In the genomic region with DNA sequence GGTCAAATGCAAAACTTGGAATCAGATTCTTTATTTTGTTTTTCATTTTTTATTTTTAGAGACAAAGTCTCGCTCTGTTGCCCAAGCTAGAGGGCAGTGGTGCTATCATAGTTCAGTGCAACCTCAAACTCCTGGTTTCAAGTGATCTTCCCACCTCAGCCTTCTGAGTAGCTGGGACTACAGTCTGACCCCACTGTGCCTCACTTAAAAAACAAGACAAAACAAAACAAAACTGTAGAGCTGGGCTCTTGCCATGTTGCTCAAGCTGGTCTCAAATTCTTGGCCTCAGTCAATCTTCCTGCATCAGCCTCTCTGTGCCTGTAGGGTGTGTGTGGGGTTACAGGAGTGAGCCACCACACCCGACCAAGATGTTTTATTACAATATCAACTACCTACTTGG, we compare ENCODE assay signal across 24 cellular contexts.
DNase-seq lines count a peak whose midpoint lies in the region; ATAC-seq and TF ChIP-seq lines count a peak whose summit lies in the region.
"Had no signal": no experiment of that assay in that cellular context is flagged by ENCODE, and none has a peak within 500 bp of the region (broad histone marks: within the 10 kb centered on the region; RNA-seq: fewer than 3 reads in every experiment).

No MANE protein-coding gene starts in this region.

- H3F3A ChIP-seq in GM23338 (replicated peaks; ENCODE audit: low read depth): no peaks in the 10 kb centered on the region

- H3K27ac ChIP-seq in breast epithelium: no peak overlapping the region
- no peak overlapping the region for H3K27ac ChIP-seq in aorta (ENCODE audit: low read depth in 1 of 2, low read length in 2 of 2)
- H3K27ac ChIP-seq in GM23338 (ENCODE audit: low read depth): no peak overlapping the region
- H3K27ac ChIP-seq: 22Rv1, esophagus squamous epithelium had no signal

- H3K4me1 ChIP-seq in breast epithelium: no peaks in the 10 kb centered on the region
- H3K4me1 ChIP-seq in mucosa of descending colon (ENCODE audit: low read depth): no peaks in the 10 kb centered on the region
- peaks cover 1 to 10% of the 10 kb centered on the region in 2 donors for H3K4me1 ChIP-seq in aorta (ENCODE audit: control insufficient read depth in 1 of 2, insufficient read depth in 2 of 2, low read length in 2 of 2)
- H3K4me1 ChIP-seq in GM23338 (ENCODE audit: insufficient read depth): no peaks in the 10 kb centered on the region
- H3K4me1 ChIP-seq: esophagus squamous epithelium had no signal

- H3K36me3 ChIP-seq in breast epithelium (no peaks in the 10 kb centered on the region), mucosa of descending colon (ENCODE audit: low read depth) (no peaks in the 10 kb centered on the region), aorta (ENCODE audit: control insufficient read depth in 1 of 2, insufficient read depth in 2 of 2, low read length in 1 of 2) (no peaks in the 10 kb centered on the region), GM23338 (ENCODE audit: insufficient read depth) (no peaks in the 10 kb centered on the region; the same call in 1 of the 2 replicates)
- H3K36me3 ChIP-seq: esophagus squamous epithelium had no signal

- CTCF ChIA-PET in MCF 10A (lab: Yijun Ruan, JAX): interaction anchor here (1.2 kb wide), 1 partner anchor 88 kb away, joined by 3 read pairs; no protein-coding TSS in a partner anchor

- H3K4me3 Mint-ChIP-seq in MCF 10A (ENCODE audit: unreplicated experiment) (no peak overlapping the region), GM23338 (no peak overlapping the region)
- H3K4me3 Mint-ChIP-seq: activated CD4-positive, alpha-beta T cell treated with anti-CD3 and anti-CD28 coated beads, Interleukin-2, amount 10 ng/mL, durations not matched to agents 7 days and 5 days; activated naive CD8-positive, alpha-beta T cell treated with anti-CD3 and anti-CD28 coated beads, Interleukin-2, amount 50 U/mL, for 24 hours; activated T-cell treated with anti-CD3 and anti-CD28 coated beads, Interleukin-2, amount 50 U/mL, for 4 hours; brain; CD8-positive, alpha-beta T cell; stimulated activated naive B cell treated with anti-CD40 and anti-IgM and Interleukin-4, amounts not matched to agents 10 μg/mL and 1 μg/mL and 100 μg/mL, for 72 hours had no signal

- peak; percentile 19 for DNase-seq in MCF 10A (ENCODE audit: unreplicated experiment)
- no peak for DNase-seq in breast epithelium (ENCODE audit: low spot score in 2 of 2)
- DNase-seq in fibroblast of mammary gland (ENCODE audit: low read depth): peak; percentile 57
- no peak for DNase-seq in mucosa of descending colon
- no peak for DNase-seq in aorta
- no peak for DNase-seq in GM23338 (ENCODE audit: low spot score)
- DNase-seq in Ammon's horn (ENCODE audit: low spot score): no peak
- DNase-seq in activated CD4-positive, alpha-beta T cell treated with anti-CD3 and anti-CD28 coated beads, Interleukin-2, amount 50 U/mL, for 1 hour: no peak
- DNase-seq: activated CD4-positive, alpha-beta T cell treated with anti-CD3 and anti-CD28 coated beads, Interleukin-2, amount 10 ng/mL, durations not matched to agents 7 days and 5 days; activated naive CD8-positive, alpha-beta T cell treated with anti-CD3 and anti-CD28 coated beads, Interleukin-2, amount 50 U/mL, for 24 hours; activated T-cell treated with anti-CD3 and anti-CD28 coated beads, Interleukin-2, amount 50 U/mL, for 4 hours; CD8-positive, alpha-beta T cell; DMS 273 treated with DMSO at 0.1 percent for 48 hours; esophagus squamous epithelium; head of caudate nucleus; NCI-H2081; NCI-H345; right cardiac atrium; stimulated activated CD4-positive, alpha-beta T cell treated with anti-CD3 and anti-CD28 coated beads, Interleukin-15, amount 100 ng/mL, for 24 hours; stimulated activated naive B cell treated with anti-CD40 and anti-IgM and Interleukin-4, amounts not matched to agents 10 μg/mL and 1 μg/mL and 100 μg/mL, for 72 hours; SW 1271; T1000 had no signal

- TF ChIP-seq CTCF in MCF 10A (IDR thresholded peaks at IDR 0.05; ENCODE audit: unreplicated experiment): no peak
- no peak for TF ChIP-seq CTCF in breast epithelium (IDR thresholded peaks at IDR 0.05)
- no peak for TF ChIP-seq CTCF in fibroblast of mammary gland (conservative IDR thresholded peaks at IDR 0.05; ENCODE audit: control insufficient read depth, insufficient read depth, low read depth, low read length)
- no peak for TF ChIP-seq CTCF in mucosa of descending colon (IDR thresholded peaks at IDR 0.05)
- TF ChIP-seq CTCF in GM23338 (conservative IDR thresholded peaks at IDR 0.05; ENCODE audit: low read depth in 2 of 2): no peak

- H3K27me3 ChIP-seq in breast epithelium (no peaks in the 10 kb centered on the region), aorta (ENCODE audit: control insufficient read depth in 1 of 2, insufficient read depth in 2 of 2, low read length in 1 of 2) (no peaks in the 10 kb centered on the region), GM23338 (ENCODE audit: insufficient read depth) (no peaks in the 10 kb centered on the region)
- H3K27me3 ChIP-seq: esophagus squamous epithelium had no signal

- no peaks in the 10 kb centered on the region for H4K20me1 ChIP-seq in GM23338 (replicated peaks; ENCODE audit: insufficient read depth)

- POLR2A ChIA-PET in MCF 10A (lab: Yijun Ruan, JAX): no interaction called here

- no peaks in the 10 kb centered on the region for H3K9me2 ChIP-seq in GM23338 (ENCODE audit: insufficient read depth)

- H3K36me3 Mint-ChIP-seq in MCF 10A (ENCODE audit: insufficient read depth, unreplicated experiment) (no peaks in the 10 kb centered on the region), GM23338 (ENCODE audit: low read depth) (peaks cover 20% of the 10 kb centered on the region)
- H3K36me3 Mint-ChIP-seq: CD8-positive, alpha-beta T cell had no signal

- intact Hi-C loops in MCF 10A (cut with micrococcal nuclease) (no loop called here), breast epithelium (cut with DNase I; ENCODE audit: low total_unique reads) (no loop called here), mucosa of descending colon (cut with DNase I, micrococcal nuclease) (no loop called here), aorta (cut with DNase I) (no loop called here)

- H3K4me3 ChIP-seq in breast epithelium (no peak overlapping the region), fibroblast of mammary gland (ENCODE audit: control insufficient read depth, low read depth, low read length) (no peak overlapping the region), mucosa of descending colon (no peak overlapping the region), aorta (ENCODE audit: low read length in 2 of 2) (no peak overlapping the region), GM23338 (no peak overlapping the region)
- H3K4me3 ChIP-seq: esophagus squamous epithelium had no signal

- WGBS in aorta, 2 donors: 13 to 24% methylated on average over 2 of the region's 2 CpGs

- ATAC-seq in mucosa of descending colon (peak; percentile 15), aorta (ENCODE audit: low FRiP score) (peak; percentile 50), GM23338 (no peak)
- ATAC-seq: activated naive CD8-positive, alpha-beta T cell treated with anti-CD3 and anti-CD28 coated beads, Interleukin-2, amount 50 U/mL, for 24 hours; activated T-cell treated with anti-CD3 and anti-CD28 coated beads, Interleukin-2, amount 50 U/mL, for 4 hours; CD8-positive, alpha-beta T cell; right cardiac atrium; stimulated activated naive B cell treated with anti-CD40 and anti-IgM and Interleukin-4, amounts not matched to agents 10 μg/mL and 1 μg/mL and 100 μg/mL, for 72 hours had no signal

- H3K27ac Mint-ChIP-seq in MCF 10A (ENCODE audit: low read depth, unreplicated experiment) (no peak overlapping the region), GM23338 (no peak overlapping the region)
- H3K27ac Mint-ChIP-seq: activated CD4-positive, alpha-beta T cell treated with anti-CD3 and anti-CD28 coated beads, Interleukin-2, amount 10 ng/mL, durations not matched to agents 7 days and 5 days; activated naive CD8-positive, alpha-beta T cell treated with anti-CD3 and anti-CD28 coated beads, Interleukin-2, amount 50 U/mL, for 24 hours; brain; CD8-positive, alpha-beta T cell; stimulated activated naive B cell treated with anti-CD40 and anti-IgM and Interleukin-4, amounts not matched to agents 10 μg/mL and 1 μg/mL and 100 μg/mL, for 72 hours had no signal

- TF ChIP-seq POLR2A in breast epithelium (IDR thresholded peaks at IDR 0.05): no peak

- H2AFZ ChIP-seq in GM23338: no peak overlapping the region

- H3K9me3 ChIP-seq in breast epithelium: peaks cover 0 to 8% of the 10 kb centered on the region in 2 donors
- H3K9me3 ChIP-seq in mucosa of descending colon: peaks cover 11% of the 10 kb centered on the region
- no peaks in the 10 kb centered on the region for H3K9me3 ChIP-seq in aorta (ENCODE audit: control insufficient read depth, low read length)
- H3K9me3 ChIP-seq: esophagus squamous epithelium had no signal

- H3K27me3 Mint-ChIP-seq in MCF 10A (ENCODE audit: insufficient read depth, unreplicated experiment) (no peaks in the 10 kb centered on the region), GM23338 (ENCODE audit: insufficient read depth, low read depth, poor library complexity) (peaks cover 1% of the 10 kb centered on the region)
- H3K27me3 Mint-ChIP-seq: activated naive CD8-positive, alpha-beta T cell treated with anti-CD3 and anti-CD28 coated beads, Interleukin-2, amount 50 U/mL, for 24 hours had no signal

- no peak overlapping the region for H3K4me2 ChIP-seq in GM23338

- H3K79me2 ChIP-seq in GM23338 (replicated peaks; ENCODE audit: insufficient read depth): no peaks in the 10 kb centered on the region

- H3K9me3 Mint-ChIP-seq in MCF 10A (ENCODE audit: unreplicated experiment): no peaks in the 10 kb centered on the region
- H3K9me3 Mint-ChIP-seq in GM23338: peaks cover 30% of the 10 kb centered on the region
- H3K9me3 Mint-ChIP-seq: CD8-positive, alpha-beta T cell had no signal

- no TSS peak for BruUV-seq in MCF 10A (replicated peaks; lab: Mats Ljungman, UMichigan)

- peaks cover 5% of the 10 kb centered on the region for H3K4me1 Mint-ChIP-seq in MCF 10A (ENCODE audit: insufficient read depth, unreplicated experiment)
- no peaks in the 10 kb centered on the region for H3K4me1 Mint-ChIP-seq in GM23338
- H3K4me1 Mint-ChIP-seq: activated CD4-positive, alpha-beta T cell treated with anti-CD3 and anti-CD28 coated beads, Interleukin-2, amount 10 ng/mL, durations not matched to agents 7 days and 5 days; activated naive CD8-positive, alpha-beta T cell treated with anti-CD3 and anti-CD28 coated beads, Interleukin-2, amount 50 U/mL, for 24 hours; brain; stimulated activated naive B cell treated with anti-CD40 and anti-IgM and Interleukin-4, amounts not matched to agents 10 μg/mL and 1 μg/mL and 100 μg/mL, for 72 hours had no signal

TF ChIP-seq in GM23338, 12 proteins besides CTCF, POLR2A, EP300 and RAD21 (continues in another document):
- no peak for TF ChIP-seq STAT1 (IDR thresholded peaks at IDR 0.05; ENCODE audit: unreplicated experiment)
- TF ChIP-seq, protein P1, sequence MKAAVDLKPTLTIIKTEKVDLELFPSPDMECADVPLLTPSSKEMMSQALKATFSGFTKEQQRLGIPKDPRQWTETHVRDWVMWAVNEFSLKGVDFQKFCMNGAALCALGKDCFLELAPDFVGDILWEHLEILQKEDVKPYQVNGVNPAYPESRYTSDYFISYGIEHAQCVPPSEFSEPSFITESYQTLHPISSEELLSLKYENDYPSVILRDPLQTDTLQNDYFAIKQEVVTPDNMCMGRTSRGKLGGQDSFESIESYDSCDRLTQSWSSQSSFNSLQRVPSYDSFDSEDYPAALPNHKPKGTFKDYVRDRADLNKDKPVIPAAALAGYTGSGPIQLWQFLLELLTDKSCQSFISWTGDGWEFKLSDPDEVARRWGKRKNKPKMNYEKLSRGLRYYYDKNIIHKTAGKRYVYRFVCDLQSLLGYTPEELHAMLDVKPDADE (IDR thresholded peaks at IDR 0.05): no peak

Comparison
In these comparisons a context has a peak if more than half of its experiments do, and no peak if none do; other contexts are left out.
1. DNase-seq: peak in MCF 10A (single experiment) and fibroblast of mammary gland (single experiment); none in breast epithelium (0 of 2), mucosa of descending colon (0 of 3), aorta (0 of 2), GM23338 (single experiment), Ammon's horn (single experiment) and activated CD4-positive, alpha-beta T cell treated with anti-CD3 and anti-CD28 coated beads, Interleukin-2, amount 50 U/mL, for 1 hour (single experiment).